Comparison of ENCODE assay signal across 22 cellular contexts in genomic region chr19:30236006-30236405, GRCh38.
DNase-seq lines count a peak whose midpoint lies in the region; ATAC-seq, FAIRE-seq and TF ChIP-seq lines count a peak whose summit lies in the region.
"Had no signal": no experiment of that assay in that cellular context is flagged by ENCODE, and none has a peak within 500 bp of the region (broad histone marks: within the 10 kb centered on the region; RNA-seq: fewer than 3 reads in every experiment).

No MANE protein-coding gene starts in this region.

- no peaks in the 10 kb centered on the region for H3K9me2 ChIP-seq in hepatocyte (replicated peaks; ENCODE audit: insufficient read depth)

- H3K27ac Mint-ChIP-seq in astrocyte (ENCODE audit: unreplicated experiment), result no peak overlapping the region
- H3K27ac Mint-ChIP-seq: activated CD8-positive, alpha-beta memory T cell treated with anti-CD3 and anti-CD28 coated beads, Interleukin-2, amount 10 ng/mL, durations not matched to agents 7 days and 5 days had no signal

- H3K27ac ChIP-seq in astrocyte (ENCODE audit: low read depth, low read length) (no peak overlapping the region), hepatocyte (no peak overlapping the region), uterus (no peak overlapping the region)
- H3K27ac ChIP-seq: adrenal gland had no signal

- 53% methylated on average over 11 of the region's 11 CpGs for WGBS in hepatocyte (ENCODE audit: low lambda C conversion rate, missing lambda C conversion rate)

- FAIRE-seq in astrocyte (lab: Jason Lieb, UNC), result no peak
- FAIRE-seq: endometrium, urothelium cell line had no signal

- DNase-seq in BE2C (peak; percentile 45), astrocyte (ENCODE audit: low read depth) (no peak), hepatocyte (ENCODE audit: low spot score) (no peak), posterior cingulate gyrus (peak in 8 of 10 donors; percentile 51 to 95 (median 72)), AML-193 (lab: John Stamatoyannopoulos, UW) (no peak), NCI-H1694 treated with DMSO at 0.1 percent for 48 hours (lab: John Stamatoyannopoulos, UW) (no peak), uterus (no peak)
- DNase-seq: activated CD4-positive, alpha-beta T cell treated with anti-CD3 and anti-CD28 coated beads for 1 hour; activated CD8-positive, alpha-beta memory T cell treated with anti-CD3 and anti-CD28 coated beads, Interleukin-2, amount 10 ng/mL, durations not matched to agents 7 days and 5 days; activated effector memory CD4-positive, alpha-beta T cell treated with anti-CD3 and anti-CD28 coated beads, Interleukin-2, amount 50 U/mL, for 16 hours; adrenal gland; Calu3; GOT3; IMR-90; NCI-H187 treated with DMSO at 0.1 percent for 48 hours; NCI-H446 treated with DMSO at 0.1 percent for 48 hours; SHP77; stimulated activated CD4-positive, alpha-beta T cell treated with anti-CD3 and anti-CD28 coated beads, Interleukin-15, amount 100 ng/mL, for 24 hours; stimulated activated naive CD8-positive, alpha-beta T cell treated with anti-CD3 and anti-CD28 coated beads, Interleukin-15, Interleukin-2, amounts not matched to agents 100 U/mL and 50 U/mL, for 24 hours had no signal

- no peaks in the 10 kb centered on the region for H3K4me1 Mint-ChIP-seq in astrocyte (ENCODE audit: low read depth, unreplicated experiment)
- H3K4me1 Mint-ChIP-seq: activated CD8-positive, alpha-beta memory T cell treated with anti-CD3 and anti-CD28 coated beads, Interleukin-2, amount 10 ng/mL, durations not matched to agents 7 days and 5 days had no signal

- H3K27me3 ChIP-seq in BE2C (no peaks in the 10 kb centered on the region), astrocyte (ENCODE audit: insufficient read depth, low read length) (no peaks in the 10 kb centered on the region), hepatocyte (peaks cover 41% of the 10 kb centered on the region), uterus (no peaks in the 10 kb centered on the region)
- H3K27me3 ChIP-seq: adrenal gland had no signal

- H3K4me2 ChIP-seq in astrocyte (ENCODE audit: low read length) (peak overlapping the region; percentile 72), hepatocyte (peak overlapping the region; percentile 27)

- H3K9me3 ChIP-seq in BE2C, result no peaks in the 10 kb centered on the region
- no peaks in the 10 kb centered on the region for H3K9me3 ChIP-seq in astrocyte (ENCODE audit: insufficient read depth, low read depth, low read length)
- no peaks in the 10 kb centered on the region for H3K9me3 ChIP-seq in hepatocyte (ENCODE audit: low read depth)
- no peaks in the 10 kb centered on the region for H3K9me3 ChIP-seq in uterus
- H3K9me3 ChIP-seq: adrenal gland had no signal

- H4K20me1 ChIP-seq in astrocyte (ENCODE audit: insufficient read depth, low read length) (no peaks in the 10 kb centered on the region), hepatocyte (ENCODE audit: insufficient read depth, poor library complexity, severe bottlenecking) (no peaks in the 10 kb centered on the region)

- no peak for ATAC-seq in HG03045 (IDR thresholded peaks at IDR 0.05; ENCODE audit: unreplicated experiment)
- ATAC-seq: activated CD8-positive, alpha-beta memory T cell treated with anti-CD3 and anti-CD28 coated beads, Interleukin-2, amount 10 ng/mL, durations not matched to agents 7 days and 5 days; stimulated activated naive CD8-positive, alpha-beta T cell treated with anti-CD3 and anti-CD28 coated beads, Interleukin-15, Interleukin-2, amounts not matched to agents 100 U/mL and 50 U/mL, for 24 hours had no signal

- H3K4me1 ChIP-seq in BE2C, result peaks cover 12% of the 10 kb centered on the region
- H3K4me1 ChIP-seq in astrocyte (ENCODE audit: insufficient read depth, low read length), result no peaks in the 10 kb centered on the region
- no peaks in the 10 kb centered on the region for H3K4me1 ChIP-seq in hepatocyte (ENCODE audit: insufficient read depth)
- H3K4me1 ChIP-seq in uterus, result no peaks in the 10 kb centered on the region
- H3K4me1 ChIP-seq: adrenal gland had no signal

- H3K4me3 Mint-ChIP-seq in astrocyte (ENCODE audit: unreplicated experiment), result no peak overlapping the region
- H3K4me3 Mint-ChIP-seq: activated CD8-positive, alpha-beta memory T cell treated with anti-CD3 and anti-CD28 coated beads, Interleukin-2, amount 10 ng/mL, durations not matched to agents 7 days and 5 days had no signal

- H3K27me3 Mint-ChIP-seq in astrocyte (ENCODE audit: low read depth, unreplicated experiment), result peaks cover 74% of the 10 kb centered on the region

- H2AFZ ChIP-seq in astrocyte (ENCODE audit: low read depth, low read length), result peak overlapping the region; percentile 63
- H2AFZ ChIP-seq in hepatocyte, result no peak overlapping the region

- no peak for TF ChIP-seq CTCF in BE2C (IDR thresholded peaks at IDR 0.05; ENCODE audit: low read depth, low read length)
- TF ChIP-seq CTCF in astrocyte (IDR thresholded peaks at IDR 0.05; ENCODE audit: insufficient read depth, low read depth, low read length), result no peak
- no peak for TF ChIP-seq CTCF in hepatocyte (IDR thresholded peaks at IDR 0.05; ENCODE audit: poor library complexity)
- no peak for TF ChIP-seq CTCF in uterus (IDR thresholded peaks at IDR 0.05)

- TF ChIP-seq POLR2A in uterus (IDR thresholded peaks at IDR 0.05), result no peak

- intact Hi-C loops in posterior cingulate gyrus (cut with DNase I), result loop anchor here (10.0 kb wide), 1 partner anchor 59 kb away; no protein-coding TSS in a partner anchor
- intact Hi-C loops in uterus (cut with DNase I; ENCODE audit: low total_unique reads), result no loop called here

- H3K36me3 Mint-ChIP-seq in astrocyte (ENCODE audit: low read depth, unreplicated experiment), result no peaks in the 10 kb centered on the region
- H3K36me3 Mint-ChIP-seq: activated CD8-positive, alpha-beta memory T cell treated with anti-CD3 and anti-CD28 coated beads, Interleukin-2, amount 10 ng/mL, durations not matched to agents 7 days and 5 days had no signal

- H3K9me3 Mint-ChIP-seq in astrocyte (ENCODE audit: unreplicated experiment), result peaks cover 9% of the 10 kb centered on the region

- H3K79me2 ChIP-seq in astrocyte (ENCODE audit: insufficient read depth, low read length), result no peaks in the 10 kb centered on the region
- H3K79me2 ChIP-seq in hepatocyte, result peaks cover 3% of the 10 kb centered on the region

- H3K4me3 ChIP-seq in BE2C (ENCODE audit: low read depth, low read length), result peak overlapping the region; percentile 19; the same call in 1 of the 2 replicates
- H3K4me3 ChIP-seq in astrocyte (ENCODE audit: insufficient read depth, low read depth, low read length), result no peak overlapping the region
- no peak overlapping the region for H3K4me3 ChIP-seq in hepatocyte
- no peak overlapping the region for H3K4me3 ChIP-seq in uterus
- H3K4me3 ChIP-seq: adrenal gland had no signal

- H3K36me3 ChIP-seq in BE2C (peaks cover 4% of the 10 kb centered on the region; the same call in 1 of the 2 replicates), astrocyte (ENCODE audit: insufficient read depth, low read length) (no peaks in the 10 kb centered on the region), hepatocyte (replicated peaks; ENCODE audit: insufficient read depth, low read depth) (no peaks in the 10 kb centered on the region), uterus (no peaks in the 10 kb centered on the region)
- H3K36me3 ChIP-seq: adrenal gland had no signal

- no peak overlapping the region for H3K9ac ChIP-seq in astrocyte (ENCODE audit: low read length)

Comparison
In these comparisons a context has a peak if more than half of its experiments do, and no peak if none do; other contexts are left out.
1. DNase-seq: peak in BE2C (single experiment) and posterior cingulate gyrus (8 of 10); none in astrocyte (single experiment), hepatocyte (single experiment), AML-193 (0 of 2), NCI-H1694 treated with DMSO at 0.1 percent for 48 hours (single experiment) and uterus (0 of 2).